Comparison of ENCODE assay signal across 1 cellular context in the genomic region with DNA sequence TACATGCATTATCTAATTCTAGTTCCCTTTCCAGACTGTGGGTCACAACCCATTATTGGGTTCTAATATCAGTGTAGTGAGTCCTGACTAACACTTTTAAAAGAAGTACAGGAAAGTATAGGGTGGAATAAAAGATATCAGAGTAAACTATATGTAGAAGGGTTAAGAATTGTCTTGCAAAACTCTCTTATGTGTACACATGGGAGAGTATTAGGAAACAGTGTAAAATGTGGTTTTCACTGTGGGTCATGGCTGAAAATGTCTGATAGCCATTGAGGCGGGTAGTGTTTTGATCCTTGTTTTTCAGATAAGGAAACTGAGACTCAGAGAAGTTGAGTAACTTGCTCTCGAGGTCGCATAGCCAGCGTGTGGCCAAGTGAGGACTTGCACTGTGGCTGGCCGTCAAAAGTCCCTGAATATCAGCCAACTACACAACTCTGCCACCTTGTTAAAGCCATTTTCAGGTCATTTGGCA.
TF ChIP-seq lines count a peak whose summit lies in the region.

No MANE protein-coding gene starts in this region.

TF ChIP-seq in HepG2, 621 proteins besides CTCF, POLR2A, EP300 and RAD21 (continued from another document and continues in another):
- TF ChIP-seq GPN1 (CRISPR knock-in tag; IDR thresholded peaks at IDR 0.05; ENCODE audit: borderline replicate concordance) (no peak), FOSL2 (CRISPR knock-in tag; IDR thresholded peaks at IDR 0.05) (peak; percentile 60), ZNF713 (CRISPR knock-in tag; IDR thresholded peaks at IDR 0.05) (no peak), FOXA3 (CRISPR knock-in tag; IDR thresholded peaks at IDR 0.05) (peak; percentile 77), MAFF (IDR thresholded peaks at IDR 0.05; ENCODE audit: low read depth, low read length) (no peak), CC2D1A (CRISPR knock-in tag; IDR thresholded peaks at IDR 0.05) (no peak), ZNF441 (CRISPR knock-in tag; IDR thresholded peaks at IDR 0.05; ENCODE audit: borderline replicate concordance) (no peak), NCOR1 (IDR thresholded peaks at IDR 0.05; ENCODE audit: borderline replicate concordance, low read length) (no peak), ZNF563 (CRISPR knock-in tag; IDR thresholded peaks at IDR 0.05) (no peak), NCOA2 (CRISPR knock-in tag; IDR thresholded peaks at IDR 0.05) (peak; percentile 89), HMG20A (CRISPR knock-in tag; IDR thresholded peaks at IDR 0.05; ENCODE audit: borderline replicate concordance) (peak; percentile 70; the same call in 1 of the 2 replicates), ATRX (CRISPR knock-in tag; IDR thresholded peaks at IDR 0.05; ENCODE audit: borderline replicate concordance) (no peak), ZNF230 (CRISPR knock-in tag; IDR thresholded peaks at IDR 0.05) (no peak), ZFP36L2 (CRISPR knock-in tag; IDR thresholded peaks at IDR 0.05) (no peak), ZMYM4 (CRISPR knock-in tag; IDR thresholded peaks at IDR 0.05) (peak; percentile 55), BCL6 (CRISPR knock-in tag; IDR thresholded peaks at IDR 0.05) (peak; percentile 60; the same call in 1 of the 2 replicates), ZNF160 (CRISPR knock-in tag; IDR thresholded peaks at IDR 0.05) (no peak), PLRG1 (conservative IDR thresholded peaks at IDR 0.05) (no peak), SETDB1 (CRISPR knock-in tag; IDR thresholded peaks at IDR 0.05; ENCODE audit: borderline replicate concordance) (no peak), ISX (CRISPR knock-in tag; conservative IDR thresholded peaks at IDR 0.05) (no peak), ZNF746 (CRISPR knock-in tag; IDR thresholded peaks at IDR 0.05) (no peak), BRCA1 (CRISPR knock-in tag; IDR thresholded peaks at IDR 0.05) (no peak), ZNF75D (CRISPR knock-in tag; IDR thresholded peaks at IDR 0.05; ENCODE audit: borderline replicate concordance) (no peak), ZNF772 (CRISPR knock-in tag; IDR thresholded peaks at IDR 0.05) (no peak), ZNF557 (CRISPR knock-in tag; IDR thresholded peaks at IDR 0.05) (no peak), ZNF3 (CRISPR knock-in tag; IDR thresholded peaks at IDR 0.05) (peak; percentile 64; the same call in 1 of the 2 replicates), FOXK1 (CRISPR knock-in tag; IDR thresholded peaks at IDR 0.05; ENCODE audit: borderline replicate concordance, low read depth) (peak; percentile 44; the same call in 1 of the 2 replicates), ZSCAN30 (CRISPR knock-in tag; IDR thresholded peaks at IDR 0.05) (no peak), ZNF558 (CRISPR knock-in tag; IDR thresholded peaks at IDR 0.05; ENCODE audit: borderline replicate concordance) (no peak)
- TF ChIP-seq, protein P1, sequence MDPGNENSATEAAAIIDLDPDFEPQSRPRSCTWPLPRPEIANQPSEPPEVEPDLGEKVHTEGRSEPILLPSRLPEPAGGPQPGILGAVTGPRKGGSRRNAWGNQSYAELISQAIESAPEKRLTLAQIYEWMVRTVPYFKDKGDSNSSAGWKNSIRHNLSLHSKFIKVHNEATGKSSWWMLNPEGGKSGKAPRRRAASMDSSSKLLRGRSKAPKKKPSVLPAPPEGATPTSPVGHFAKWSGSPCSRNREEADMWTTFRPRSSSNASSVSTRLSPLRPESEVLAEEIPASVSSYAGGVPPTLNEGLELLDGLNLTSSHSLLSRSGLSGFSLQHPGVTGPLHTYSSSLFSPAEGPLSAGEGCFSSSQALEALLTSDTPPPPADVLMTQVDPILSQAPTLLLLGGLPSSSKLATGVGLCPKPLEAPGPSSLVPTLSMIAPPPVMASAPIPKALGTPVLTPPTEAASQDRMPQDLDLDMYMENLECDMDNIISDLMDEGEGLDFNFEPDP (CRISPR knock-in tag; conservative IDR thresholded peaks at IDR 0.05) = no peak
- TF ChIP-seq, protein P2, sequence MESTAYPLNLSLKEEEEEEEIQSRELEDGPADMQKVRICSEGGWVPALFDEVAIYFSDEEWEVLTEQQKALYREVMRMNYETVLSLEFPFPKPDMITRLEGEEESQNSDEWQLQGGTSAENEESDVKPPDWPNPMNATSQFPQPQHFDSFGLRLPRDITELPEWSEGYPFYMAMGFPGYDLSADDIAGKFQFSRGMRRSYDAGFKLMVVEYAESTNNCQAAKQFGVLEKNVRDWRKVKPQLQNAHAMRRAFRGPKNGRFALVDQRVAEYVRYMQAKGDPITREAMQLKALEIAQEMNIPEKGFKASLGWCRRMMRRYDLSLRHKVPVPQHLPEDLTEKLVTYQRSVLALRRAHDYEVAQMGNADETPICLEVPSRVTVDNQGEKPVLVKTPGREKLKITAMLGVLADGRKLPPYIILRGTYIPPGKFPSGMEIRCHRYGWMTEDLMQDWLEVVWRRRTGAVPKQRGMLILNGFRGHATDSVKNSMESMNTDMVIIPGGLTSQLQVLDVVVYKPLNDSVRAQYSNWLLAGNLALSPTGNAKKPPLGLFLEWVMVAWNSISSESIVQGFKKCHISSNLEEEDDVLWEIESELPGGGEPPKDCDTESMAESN (CRISPR knock-in tag; conservative IDR thresholded peaks at IDR 0.05) = peak; percentile 57; the same call in 1 of the 2 replicates
- TF ChIP-seq, protein P3, sequence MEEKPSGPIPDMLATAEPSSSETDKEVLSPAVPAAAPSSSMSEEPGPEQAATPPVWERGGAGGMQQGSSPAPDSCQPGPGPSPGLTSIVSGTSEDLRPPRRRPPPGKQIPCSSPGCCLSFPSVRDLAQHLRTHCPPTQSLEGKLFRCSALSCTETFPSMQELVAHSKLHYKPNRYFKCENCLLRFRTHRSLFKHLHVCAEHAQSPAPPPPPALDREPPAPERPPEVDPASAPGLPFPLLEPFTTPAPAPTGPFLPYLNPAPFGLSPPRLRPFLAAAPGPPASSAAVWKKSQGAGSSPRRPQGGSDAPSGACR (CRISPR knock-in tag; IDR thresholded peaks at IDR 0.05) = no peak
- TF ChIP-seq, protein P4, sequence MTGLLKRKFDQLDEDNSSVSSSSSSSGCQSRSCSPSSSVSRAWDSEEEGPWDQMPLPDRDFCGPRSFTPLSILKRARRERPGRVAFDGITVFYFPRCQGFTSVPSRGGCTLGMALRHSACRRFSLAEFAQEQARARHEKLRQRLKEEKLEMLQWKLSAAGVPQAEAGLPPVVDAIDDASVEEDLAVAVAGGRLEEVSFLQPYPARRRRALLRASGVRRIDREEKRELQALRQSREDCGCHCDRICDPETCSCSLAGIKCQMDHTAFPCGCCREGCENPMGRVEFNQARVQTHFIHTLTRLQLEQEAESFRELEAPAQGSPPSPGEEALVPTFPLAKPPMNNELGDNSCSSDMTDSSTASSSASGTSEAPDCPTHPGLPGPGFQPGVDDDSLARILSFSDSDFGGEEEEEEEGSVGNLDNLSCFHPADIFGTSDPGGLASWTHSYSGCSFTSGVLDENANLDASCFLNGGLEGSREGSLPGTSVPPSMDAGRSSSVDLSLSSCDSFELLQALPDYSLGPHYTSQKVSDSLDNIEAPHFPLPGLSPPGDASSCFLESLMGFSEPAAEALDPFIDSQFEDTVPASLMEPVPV (CRISPR knock-in tag; IDR thresholded peaks at IDR 0.05) = no peak
- TF ChIP-seq, protein P5, sequence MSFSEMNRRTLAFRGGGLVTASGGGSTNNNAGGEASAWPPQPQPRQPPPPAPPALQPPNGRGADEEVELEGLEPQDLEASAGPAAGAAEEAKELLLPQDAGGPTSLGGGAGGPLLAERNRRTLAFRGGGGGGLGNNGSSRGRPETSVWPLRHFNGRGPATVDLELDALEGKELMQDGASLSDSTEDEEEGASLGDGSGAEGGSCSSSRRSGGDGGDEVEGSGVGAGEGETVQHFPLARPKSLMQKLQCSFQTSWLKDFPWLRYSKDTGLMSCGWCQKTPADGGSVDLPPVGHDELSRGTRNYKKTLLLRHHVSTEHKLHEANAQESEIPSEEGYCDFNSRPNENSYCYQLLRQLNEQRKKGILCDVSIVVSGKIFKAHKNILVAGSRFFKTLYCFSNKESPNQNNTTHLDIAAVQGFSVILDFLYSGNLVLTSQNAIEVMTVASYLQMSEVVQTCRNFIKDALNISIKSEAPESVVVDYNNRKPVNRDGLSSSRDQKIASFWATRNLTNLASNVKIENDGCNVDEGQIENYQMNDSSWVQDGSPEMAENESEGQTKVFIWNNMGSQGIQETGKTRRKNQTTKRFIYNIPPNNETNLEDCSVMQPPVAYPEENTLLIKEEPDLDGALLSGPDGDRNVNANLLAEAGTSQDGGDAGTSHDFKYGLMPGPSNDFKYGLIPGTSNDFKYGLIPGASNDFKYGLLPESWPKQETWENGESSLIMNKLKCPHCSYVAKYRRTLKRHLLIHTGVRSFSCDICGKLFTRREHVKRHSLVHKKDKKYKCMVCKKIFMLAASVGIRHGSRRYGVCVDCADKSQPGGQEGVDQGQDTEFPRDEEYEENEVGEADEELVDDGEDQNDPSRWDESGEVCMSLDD (CRISPR knock-in tag; IDR thresholded peaks at IDR 0.05; ENCODE audit: borderline replicate concordance) = no peak
- TF ChIP-seq, protein P6, sequence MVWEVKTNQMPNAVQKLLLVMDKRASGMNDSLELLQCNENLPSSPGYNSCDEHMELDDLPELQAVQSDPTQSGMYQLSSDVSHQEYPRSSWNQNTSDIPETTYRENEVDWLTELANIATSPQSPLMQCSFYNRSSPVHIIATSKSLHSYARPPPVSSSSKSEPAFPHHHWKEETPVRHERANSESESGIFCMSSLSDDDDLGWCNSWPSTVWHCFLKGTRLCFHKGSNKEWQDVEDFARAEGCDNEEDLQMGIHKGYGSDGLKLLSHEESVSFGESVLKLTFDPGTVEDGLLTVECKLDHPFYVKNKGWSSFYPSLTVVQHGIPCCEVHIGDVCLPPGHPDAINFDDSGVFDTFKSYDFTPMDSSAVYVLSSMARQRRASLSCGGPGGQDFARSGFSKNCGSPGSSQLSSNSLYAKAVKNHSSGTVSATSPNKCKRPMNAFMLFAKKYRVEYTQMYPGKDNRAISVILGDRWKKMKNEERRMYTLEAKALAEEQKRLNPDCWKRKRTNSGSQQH (CRISPR knock-in tag; IDR thresholded peaks at IDR 0.05; ENCODE audit: low read depth) = no peak
- TF ChIP-seq, protein P7, sequence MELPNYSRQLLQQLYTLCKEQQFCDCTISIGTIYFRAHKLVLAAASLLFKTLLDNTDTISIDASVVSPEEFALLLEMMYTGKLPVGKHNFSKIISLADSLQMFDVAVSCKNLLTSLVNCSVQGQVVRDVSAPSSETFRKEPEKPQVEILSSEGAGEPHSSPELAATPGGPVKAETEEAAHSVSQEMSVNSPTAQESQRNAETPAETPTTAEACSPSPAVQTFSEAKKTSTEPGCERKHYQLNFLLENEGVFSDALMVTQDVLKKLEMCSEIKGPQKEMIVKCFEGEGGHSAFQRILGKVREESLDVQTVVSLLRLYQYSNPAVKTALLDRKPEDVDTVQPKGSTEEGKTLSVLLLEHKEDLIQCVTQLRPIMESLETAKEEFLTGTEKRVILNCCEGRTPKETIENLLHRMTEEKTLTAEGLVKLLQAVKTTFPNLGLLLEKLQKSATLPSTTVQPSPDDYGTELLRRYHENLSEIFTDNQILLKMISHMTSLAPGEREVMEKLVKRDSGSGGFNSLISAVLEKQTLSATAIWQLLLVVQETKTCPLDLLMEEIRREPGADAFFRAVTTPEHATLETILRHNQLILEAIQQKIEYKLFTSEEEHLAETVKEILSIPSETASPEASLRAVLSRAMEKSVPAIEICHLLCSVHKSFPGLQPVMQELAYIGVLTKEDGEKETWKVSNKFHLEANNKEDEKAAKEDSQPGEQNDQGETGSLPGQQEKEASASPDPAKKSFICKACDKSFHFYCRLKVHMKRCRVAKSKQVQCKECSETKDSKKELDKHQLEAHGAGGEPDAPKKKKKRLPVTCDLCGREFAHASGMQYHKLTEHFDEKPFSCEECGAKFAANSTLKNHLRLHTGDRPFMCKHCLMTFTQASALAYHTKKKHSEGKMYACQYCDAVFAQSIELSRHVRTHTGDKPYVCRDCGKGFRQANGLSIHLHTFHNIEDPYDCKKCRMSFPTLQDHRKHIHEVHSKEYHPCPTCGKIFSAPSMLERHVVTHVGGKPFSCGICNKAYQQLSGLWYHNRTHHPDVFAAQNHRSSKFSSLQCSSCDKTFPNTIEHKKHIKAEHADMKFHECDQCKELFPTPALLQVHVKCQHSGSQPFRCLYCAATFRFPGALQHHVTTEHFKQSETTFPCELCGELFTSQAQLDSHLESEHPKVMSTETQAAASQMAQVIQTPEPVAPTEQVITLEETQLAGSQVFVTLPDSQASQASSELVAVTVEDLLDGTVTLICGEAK (IDR thresholded peaks at IDR 0.05) = no peak
- TF ChIP-seq, protein P7 (CRISPR knock-in tag; IDR thresholded peaks at IDR 0.05) = no peak
- TF ChIP-seq, protein P8, sequence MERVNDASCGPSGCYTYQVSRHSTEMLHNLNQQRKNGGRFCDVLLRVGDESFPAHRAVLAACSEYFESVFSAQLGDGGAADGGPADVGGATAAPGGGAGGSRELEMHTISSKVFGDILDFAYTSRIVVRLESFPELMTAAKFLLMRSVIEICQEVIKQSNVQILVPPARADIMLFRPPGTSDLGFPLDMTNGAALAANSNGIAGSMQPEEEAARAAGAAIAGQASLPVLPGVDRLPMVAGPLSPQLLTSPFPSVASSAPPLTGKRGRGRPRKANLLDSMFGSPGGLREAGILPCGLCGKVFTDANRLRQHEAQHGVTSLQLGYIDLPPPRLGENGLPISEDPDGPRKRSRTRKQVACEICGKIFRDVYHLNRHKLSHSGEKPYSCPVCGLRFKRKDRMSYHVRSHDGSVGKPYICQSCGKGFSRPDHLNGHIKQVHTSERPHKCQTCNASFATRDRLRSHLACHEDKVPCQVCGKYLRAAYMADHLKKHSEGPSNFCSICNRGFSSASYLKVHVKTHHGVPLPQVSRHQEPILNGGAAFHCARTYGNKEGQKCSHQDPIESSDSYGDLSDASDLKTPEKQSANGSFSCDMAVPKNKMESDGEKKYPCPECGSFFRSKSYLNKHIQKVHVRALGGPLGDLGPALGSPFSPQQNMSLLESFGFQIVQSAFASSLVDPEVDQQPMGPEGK (CRISPR knock-in tag; IDR thresholded peaks at IDR 0.05) = peak; percentile 29; the same call in 1 of the 2 replicates
